1 cellular context compared by ENCODE assay signal in the genomic region with DNA sequence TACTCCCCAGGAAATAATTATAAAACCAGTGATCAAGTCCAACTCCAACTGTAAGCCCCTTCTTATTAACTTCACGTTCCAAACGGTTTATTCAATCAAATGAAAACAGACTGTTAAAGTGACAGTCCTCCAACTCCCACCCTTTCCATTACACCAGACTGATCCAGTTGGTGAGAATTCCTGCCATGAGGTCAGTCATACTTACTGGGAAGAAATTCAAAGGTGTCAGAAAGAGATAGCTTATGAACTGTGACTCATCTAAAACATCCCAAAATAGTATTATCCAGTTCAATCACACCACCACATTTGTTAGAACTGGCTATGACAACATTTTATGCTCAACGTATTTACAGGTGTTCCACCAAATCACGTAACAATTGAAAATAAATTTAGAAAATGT.
TF ChIP-seq lines count a peak whose summit lies in the region.

No MANE protein-coding gene starts in this region.

TF ChIP-seq in K562, 482 proteins besides CTCF, POLR2A, EP300 and RAD21 (continued from another document and continues in another):
- TF ChIP-seq, protein P1, sequence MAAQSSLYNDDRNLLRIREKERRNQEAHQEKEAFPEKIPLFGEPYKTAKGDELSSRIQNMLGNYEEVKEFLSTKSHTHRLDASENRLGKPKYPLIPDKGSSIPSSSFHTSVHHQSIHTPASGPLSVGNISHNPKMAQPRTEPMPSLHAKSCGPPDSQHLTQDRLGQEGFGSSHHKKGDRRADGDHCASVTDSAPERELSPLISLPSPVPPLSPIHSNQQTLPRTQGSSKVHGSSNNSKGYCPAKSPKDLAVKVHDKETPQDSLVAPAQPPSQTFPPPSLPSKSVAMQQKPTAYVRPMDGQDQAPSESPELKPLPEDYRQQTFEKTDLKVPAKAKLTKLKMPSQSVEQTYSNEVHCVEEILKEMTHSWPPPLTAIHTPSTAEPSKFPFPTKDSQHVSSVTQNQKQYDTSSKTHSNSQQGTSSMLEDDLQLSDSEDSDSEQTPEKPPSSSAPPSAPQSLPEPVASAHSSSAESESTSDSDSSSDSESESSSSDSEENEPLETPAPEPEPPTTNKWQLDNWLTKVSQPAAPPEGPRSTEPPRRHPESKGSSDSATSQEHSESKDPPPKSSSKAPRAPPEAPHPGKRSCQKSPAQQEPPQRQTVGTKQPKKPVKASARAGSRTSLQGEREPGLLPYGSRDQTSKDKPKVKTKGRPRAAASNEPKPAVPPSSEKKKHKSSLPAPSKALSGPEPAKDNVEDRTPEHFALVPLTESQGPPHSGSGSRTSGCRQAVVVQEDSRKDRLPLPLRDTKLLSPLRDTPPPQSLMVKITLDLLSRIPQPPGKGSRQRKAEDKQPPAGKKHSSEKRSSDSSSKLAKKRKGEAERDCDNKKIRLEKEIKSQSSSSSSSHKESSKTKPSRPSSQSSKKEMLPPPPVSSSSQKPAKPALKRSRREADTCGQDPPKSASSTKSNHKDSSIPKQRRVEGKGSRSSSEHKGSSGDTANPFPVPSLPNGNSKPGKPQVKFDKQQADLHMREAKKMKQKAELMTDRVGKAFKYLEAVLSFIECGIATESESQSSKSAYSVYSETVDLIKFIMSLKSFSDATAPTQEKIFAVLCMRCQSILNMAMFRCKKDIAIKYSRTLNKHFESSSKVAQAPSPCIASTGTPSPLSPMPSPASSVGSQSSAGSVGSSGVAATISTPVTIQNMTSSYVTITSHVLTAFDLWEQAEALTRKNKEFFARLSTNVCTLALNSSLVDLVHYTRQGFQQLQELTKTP (IDR thresholded peaks at IDR 0.05; ENCODE audit: low read depth in 1 of 2, partially characterized antibody in 2 of 2): no peak
- TF ChIP-seq SMAD4 (CRISPR knock-in tag; conservative IDR thresholded peaks at IDR 0.05) (peak; percentile 33; the same call in 1 of the 2 replicates), FOXP1 (CRISPR knock-in tag; IDR thresholded peaks at IDR 0.05) (no peak), FOXK1 (CRISPR knock-in tag; IDR thresholded peaks at IDR 0.05; ENCODE audit: borderline replicate concordance) (no peak), PRPF4 (IDR thresholded peaks at IDR 0.05; ENCODE audit: insufficient read depth, low read depth, low read length, poor library complexity, severe bottlenecking) (no peak), MEF2D (tag; conservative IDR thresholded peaks at IDR 0.05; ENCODE audit: low read depth) (peak; percentile 98), ZNF75A (CRISPR knock-in tag; IDR thresholded peaks at IDR 0.05) (no peak), CHD2 (IDR thresholded peaks at IDR 0.05; ENCODE audit: low read depth, low read length) (no peak), ETV5 (CRISPR knock-in tag; IDR thresholded peaks at IDR 0.05; ENCODE audit: low read depth) (no peak), FOXJ3 (CRISPR knock-in tag; IDR thresholded peaks at IDR 0.05) (no peak), ZNF143 (CRISPR knock-in tag; IDR thresholded peaks at IDR 0.05) (no peak), ZNF274 (IDR thresholded peaks at IDR 0.05; ENCODE audit: borderline replicate concordance, low read depth, low read length) (no peak), FOSL1 (tag; conservative IDR thresholded peaks at IDR 0.05) (peak; percentile 96)
- TF ChIP-seq, protein P2, sequence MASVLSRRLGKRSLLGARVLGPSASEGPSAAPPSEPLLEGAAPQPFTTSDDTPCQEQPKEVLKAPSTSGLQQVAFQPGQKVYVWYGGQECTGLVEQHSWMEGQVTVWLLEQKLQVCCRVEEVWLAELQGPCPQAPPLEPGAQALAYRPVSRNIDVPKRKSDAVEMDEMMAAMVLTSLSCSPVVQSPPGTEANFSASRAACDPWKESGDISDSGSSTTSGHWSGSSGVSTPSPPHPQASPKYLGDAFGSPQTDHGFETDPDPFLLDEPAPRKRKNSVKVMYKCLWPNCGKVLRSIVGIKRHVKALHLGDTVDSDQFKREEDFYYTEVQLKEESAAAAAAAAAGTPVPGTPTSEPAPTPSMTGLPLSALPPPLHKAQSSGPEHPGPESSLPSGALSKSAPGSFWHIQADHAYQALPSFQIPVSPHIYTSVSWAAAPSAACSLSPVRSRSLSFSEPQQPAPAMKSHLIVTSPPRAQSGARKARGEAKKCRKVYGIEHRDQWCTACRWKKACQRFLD (CRISPR knock-in tag; IDR thresholded peaks at IDR 0.05): no peak
- TF ChIP-seq, protein P3, sequence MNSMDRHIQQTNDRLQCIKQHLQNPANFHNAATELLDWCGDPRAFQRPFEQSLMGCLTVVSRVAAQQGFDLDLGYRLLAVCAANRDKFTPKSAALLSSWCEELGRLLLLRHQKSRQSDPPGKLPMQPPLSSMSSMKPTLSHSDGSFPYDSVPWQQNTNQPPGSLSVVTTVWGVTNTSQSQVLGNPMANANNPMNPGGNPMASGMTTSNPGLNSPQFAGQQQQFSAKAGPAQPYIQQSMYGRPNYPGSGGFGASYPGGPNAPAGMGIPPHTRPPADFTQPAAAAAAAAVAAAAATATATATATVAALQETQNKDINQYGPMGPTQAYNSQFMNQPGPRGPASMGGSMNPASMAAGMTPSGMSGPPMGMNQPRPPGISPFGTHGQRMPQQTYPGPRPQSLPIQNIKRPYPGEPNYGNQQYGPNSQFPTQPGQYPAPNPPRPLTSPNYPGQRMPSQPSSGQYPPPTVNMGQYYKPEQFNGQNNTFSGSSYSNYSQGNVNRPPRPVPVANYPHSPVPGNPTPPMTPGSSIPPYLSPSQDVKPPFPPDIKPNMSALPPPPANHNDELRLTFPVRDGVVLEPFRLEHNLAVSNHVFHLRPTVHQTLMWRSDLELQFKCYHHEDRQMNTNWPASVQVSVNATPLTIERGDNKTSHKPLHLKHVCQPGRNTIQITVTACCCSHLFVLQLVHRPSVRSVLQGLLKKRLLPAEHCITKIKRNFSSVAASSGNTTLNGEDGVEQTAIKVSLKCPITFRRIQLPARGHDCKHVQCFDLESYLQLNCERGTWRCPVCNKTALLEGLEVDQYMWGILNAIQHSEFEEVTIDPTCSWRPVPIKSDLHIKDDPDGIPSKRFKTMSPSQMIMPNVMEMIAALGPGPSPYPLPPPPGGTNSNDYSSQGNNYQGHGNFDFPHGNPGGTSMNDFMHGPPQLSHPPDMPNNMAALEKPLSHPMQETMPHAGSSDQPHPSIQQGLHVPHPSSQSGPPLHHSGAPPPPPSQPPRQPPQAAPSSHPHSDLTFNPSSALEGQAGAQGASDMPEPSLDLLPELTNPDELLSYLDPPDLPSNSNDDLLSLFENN (IDR thresholded peaks at IDR 0.05; ENCODE audit: low read depth in 2 of 2, low read length in 2 of 2): peak in 1 of 2 experiments; percentile 69; a peak in 1 of 4 replicates
- TF ChIP-seq, protein P4, sequence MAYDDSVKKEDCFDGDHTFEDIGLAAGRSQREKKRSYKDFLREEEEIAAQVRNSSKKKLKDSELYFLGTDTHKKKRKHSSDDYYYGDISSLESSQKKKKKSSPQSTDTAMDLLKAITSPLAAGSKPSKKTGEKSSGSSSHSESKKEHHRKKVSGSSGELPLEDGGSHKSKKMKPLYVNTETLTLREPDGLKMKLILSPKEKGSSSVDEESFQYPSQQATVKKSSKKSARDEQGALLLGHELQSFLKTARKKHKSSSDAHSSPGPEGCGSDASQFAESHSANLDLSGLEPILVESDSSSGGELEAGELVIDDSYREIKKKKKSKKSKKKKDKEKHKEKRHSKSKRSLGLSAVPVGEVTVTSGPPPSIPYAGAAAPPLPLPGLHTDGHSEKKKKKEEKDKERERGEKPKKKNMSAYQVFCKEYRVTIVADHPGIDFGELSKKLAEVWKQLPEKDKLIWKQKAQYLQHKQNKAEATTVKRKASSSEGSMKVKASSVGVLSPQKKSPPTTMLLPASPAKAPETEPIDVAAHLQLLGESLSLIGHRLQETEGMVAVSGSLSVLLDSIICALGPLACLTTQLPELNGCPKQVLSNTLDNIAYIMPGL (CRISPR knock-in tag; IDR thresholded peaks at IDR 0.05): no peak
- TF ChIP-seq, protein P5, sequence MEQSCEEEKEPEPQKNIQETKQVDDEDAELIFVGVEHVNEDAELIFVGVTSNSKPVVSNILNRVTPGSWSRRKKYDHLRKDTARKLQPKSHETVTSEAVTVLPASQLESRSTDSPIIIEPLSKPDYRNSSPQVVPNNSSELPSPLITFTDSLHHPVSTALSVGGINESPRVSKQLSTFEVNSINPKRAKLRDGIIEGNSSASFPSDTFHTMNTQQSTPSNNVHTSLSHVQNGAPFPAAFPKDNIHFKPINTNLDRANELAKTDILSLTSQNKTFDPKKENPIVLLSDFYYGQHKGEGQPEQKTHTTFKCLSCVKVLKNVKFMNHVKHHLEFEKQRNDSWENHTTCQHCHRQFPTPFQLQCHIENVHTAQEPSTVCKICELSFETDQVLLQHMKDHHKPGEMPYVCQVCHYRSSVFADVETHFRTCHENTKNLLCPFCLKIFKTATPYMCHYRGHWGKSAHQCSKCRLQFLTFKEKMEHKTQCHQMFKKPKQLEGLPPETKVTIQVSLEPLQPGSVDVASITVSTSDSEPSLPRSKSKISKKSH (CRISPR knock-in tag; IDR thresholded peaks at IDR 0.05): no peak
- TF ChIP-seq, protein P6, sequence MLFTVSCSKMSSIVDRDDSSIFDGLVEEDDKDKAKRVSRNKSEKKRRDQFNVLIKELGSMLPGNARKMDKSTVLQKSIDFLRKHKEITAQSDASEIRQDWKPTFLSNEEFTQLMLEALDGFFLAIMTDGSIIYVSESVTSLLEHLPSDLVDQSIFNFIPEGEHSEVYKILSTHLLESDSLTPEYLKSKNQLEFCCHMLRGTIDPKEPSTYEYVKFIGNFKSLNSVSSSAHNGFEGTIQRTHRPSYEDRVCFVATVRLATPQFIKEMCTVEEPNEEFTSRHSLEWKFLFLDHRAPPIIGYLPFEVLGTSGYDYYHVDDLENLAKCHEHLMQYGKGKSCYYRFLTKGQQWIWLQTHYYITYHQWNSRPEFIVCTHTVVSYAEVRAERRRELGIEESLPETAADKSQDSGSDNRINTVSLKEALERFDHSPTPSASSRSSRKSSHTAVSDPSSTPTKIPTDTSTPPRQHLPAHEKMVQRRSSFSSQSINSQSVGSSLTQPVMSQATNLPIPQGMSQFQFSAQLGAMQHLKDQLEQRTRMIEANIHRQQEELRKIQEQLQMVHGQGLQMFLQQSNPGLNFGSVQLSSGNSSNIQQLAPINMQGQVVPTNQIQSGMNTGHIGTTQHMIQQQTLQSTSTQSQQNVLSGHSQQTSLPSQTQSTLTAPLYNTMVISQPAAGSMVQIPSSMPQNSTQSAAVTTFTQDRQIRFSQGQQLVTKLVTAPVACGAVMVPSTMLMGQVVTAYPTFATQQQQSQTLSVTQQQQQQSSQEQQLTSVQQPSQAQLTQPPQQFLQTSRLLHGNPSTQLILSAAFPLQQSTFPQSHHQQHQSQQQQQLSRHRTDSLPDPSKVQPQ (CRISPR knock-in tag; IDR thresholded peaks at IDR 0.05; ENCODE audit: borderline replicate concordance): no peak
- TF ChIP-seq, protein P7, sequence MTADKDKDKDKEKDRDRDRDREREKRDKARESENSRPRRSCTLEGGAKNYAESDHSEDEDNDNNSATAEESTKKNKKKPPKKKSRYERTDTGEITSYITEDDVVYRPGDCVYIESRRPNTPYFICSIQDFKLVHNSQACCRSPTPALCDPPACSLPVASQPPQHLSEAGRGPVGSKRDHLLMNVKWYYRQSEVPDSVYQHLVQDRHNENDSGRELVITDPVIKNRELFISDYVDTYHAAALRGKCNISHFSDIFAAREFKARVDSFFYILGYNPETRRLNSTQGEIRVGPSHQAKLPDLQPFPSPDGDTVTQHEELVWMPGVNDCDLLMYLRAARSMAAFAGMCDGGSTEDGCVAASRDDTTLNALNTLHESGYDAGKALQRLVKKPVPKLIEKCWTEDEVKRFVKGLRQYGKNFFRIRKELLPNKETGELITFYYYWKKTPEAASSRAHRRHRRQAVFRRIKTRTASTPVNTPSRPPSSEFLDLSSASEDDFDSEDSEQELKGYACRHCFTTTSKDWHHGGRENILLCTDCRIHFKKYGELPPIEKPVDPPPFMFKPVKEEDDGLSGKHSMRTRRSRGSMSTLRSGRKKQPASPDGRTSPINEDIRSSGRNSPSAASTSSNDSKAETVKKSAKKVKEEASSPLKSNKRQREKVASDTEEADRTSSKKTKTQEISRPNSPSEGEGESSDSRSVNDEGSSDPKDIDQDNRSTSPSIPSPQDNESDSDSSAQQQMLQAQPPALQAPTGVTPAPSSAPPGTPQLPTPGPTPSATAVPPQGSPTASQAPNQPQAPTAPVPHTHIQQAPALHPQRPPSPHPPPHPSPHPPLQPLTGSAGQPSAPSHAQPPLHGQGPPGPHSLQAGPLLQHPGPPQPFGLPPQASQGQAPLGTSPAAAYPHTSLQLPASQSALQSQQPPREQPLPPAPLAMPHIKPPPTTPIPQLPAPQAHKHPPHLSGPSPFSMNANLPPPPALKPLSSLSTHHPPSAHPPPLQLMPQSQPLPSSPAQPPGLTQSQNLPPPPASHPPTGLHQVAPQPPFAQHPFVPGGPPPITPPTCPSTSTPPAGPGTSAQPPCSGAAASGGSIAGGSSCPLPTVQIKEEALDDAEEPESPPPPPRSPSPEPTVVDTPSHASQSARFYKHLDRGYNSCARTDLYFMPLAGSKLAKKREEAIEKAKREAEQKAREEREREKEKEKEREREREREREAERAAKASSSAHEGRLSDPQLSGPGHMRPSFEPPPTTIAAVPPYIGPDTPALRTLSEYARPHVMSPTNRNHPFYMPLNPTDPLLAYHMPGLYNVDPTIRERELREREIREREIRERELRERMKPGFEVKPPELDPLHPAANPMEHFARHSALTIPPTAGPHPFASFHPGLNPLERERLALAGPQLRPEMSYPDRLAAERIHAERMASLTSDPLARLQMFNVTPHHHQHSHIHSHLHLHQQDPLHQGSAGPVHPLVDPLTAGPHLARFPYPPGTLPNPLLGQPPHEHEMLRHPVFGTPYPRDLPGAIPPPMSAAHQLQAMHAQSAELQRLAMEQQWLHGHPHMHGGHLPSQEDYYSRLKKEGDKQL (CRISPR knock-in tag; IDR thresholded peaks at IDR 0.05; ENCODE audit: borderline replicate concordance): no peak
- TF ChIP-seq, protein P8, sequence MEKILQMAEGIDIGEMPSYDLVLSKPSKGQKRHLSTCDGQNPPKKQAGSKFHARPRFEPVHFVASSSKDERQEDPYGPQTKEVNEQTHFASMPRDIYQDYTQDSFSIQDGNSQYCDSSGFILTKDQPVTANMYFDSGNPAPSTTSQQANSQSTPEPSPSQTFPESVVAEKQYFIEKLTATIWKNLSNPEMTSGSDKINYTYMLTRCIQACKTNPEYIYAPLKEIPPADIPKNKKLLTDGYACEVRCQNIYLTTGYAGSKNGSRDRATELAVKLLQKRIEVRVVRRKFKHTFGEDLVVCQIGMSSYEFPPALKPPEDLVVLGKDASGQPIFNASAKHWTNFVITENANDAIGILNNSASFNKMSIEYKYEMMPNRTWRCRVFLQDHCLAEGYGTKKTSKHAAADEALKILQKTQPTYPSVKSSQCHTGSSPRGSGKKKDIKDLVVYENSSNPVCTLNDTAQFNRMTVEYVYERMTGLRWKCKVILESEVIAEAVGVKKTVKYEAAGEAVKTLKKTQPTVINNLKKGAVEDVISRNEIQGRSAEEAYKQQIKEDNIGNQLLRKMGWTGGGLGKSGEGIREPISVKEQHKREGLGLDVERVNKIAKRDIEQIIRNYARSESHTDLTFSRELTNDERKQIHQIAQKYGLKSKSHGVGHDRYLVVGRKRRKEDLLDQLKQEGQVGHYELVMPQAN (IDR thresholded peaks at IDR 0.05; ENCODE audit: borderline replicate concordance): no peak
- TF ChIP-seq, protein P9, sequence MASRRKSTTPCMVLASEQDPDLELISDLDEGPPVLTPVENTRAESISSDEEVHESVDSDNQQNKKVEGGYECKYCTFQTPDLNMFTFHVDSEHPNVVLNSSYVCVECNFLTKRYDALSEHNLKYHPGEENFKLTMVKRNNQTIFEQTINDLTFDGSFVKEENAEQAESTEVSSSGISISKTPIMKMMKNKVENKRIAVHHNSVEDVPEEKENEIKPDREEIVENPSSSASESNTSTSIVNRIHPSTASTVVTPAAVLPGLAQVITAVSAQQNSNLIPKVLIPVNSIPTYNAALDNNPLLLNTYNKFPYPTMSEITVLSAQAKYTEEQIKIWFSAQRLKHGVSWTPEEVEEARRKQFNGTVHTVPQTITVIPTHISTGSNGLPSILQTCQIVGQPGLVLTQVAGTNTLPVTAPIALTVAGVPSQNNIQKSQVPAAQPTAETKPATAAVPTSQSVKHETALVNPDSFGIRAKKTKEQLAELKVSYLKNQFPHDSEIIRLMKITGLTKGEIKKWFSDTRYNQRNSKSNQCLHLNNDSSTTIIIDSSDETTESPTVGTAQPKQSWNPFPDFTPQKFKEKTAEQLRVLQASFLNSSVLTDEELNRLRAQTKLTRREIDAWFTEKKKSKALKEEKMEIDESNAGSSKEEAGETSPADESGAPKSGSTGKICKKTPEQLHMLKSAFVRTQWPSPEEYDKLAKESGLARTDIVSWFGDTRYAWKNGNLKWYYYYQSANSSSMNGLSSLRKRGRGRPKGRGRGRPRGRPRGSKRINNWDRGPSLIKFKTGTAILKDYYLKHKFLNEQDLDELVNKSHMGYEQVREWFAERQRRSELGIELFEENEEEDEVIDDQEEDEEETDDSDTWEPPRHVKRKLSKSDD (conservative IDR thresholded peaks at IDR 0.05; ENCODE audit: low read length): no peak
